6 cellular contexts compared by ENCODE assay signal in the genomic region with DNA sequence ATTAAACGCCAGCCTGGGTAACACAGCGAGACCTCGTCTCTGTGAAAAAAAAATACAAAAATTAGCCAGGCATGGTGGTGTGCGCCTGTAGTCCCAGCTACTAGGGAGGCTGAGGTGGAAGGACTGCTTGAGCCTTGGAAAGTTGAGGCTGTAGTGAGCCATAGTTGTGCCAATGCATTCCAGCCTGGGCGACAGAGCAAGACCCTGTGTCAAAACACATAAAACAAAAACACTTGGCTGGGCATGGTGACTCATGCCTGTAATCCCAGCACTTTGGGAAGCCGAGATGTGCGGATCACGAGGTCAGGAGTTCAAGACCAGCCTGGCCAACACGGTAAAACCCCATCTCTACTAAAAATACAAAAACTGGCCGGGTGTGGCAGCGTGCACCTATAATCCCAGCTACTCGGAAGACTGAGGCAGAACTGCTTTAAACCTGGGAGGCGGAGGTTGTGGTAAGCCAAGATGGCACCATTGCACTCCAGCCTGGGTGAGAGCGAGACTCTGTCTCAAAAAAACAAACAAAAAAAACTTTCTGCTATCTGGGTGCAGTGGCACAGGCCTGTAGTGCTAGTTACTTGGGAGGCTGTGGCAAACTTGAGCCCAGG. TPM values are rescaled to one million over a fixed set of nuclear protein-coding genes. Genes with fewer than 3 reads are reported as not detected.
DNase-seq lines count a peak whose midpoint lies in the region; ATAC-seq and TF ChIP-seq lines count a peak whose summit lies in the region.
"Not testable (repeated sequence)": the region's sequence is repeated elsewhere in the genome, so short reads cannot be mapped to it uniquely, and the experiment has no call there.

No MANE protein-coding gene starts in this region.

- DNase-seq in Caco-2; T-helper 17 cell; central memory CD8-positive, alpha-beta T cell (ENCODE audit: low spot score in 2 of 2); nephron progenitor cell: not testable (repeated sequence)

- not testable (repeated sequence) for H3K4me3 Mint-ChIP-seq in Caco-2 (ENCODE audit: unreplicated experiment); activated naive CD4-positive, alpha-beta T cell treated with anti-CD3 and anti-CD28 coated beads, Interleukin-2, amount 50 U/mL, for 24 hours; central memory CD8-positive, alpha-beta T cell; nephron progenitor cell
- H3K4me3 Mint-ChIP-seq in T-helper 17 cell, result peak overlapping the region; percentile 12

- BruUV-seq in Caco-2 (replicated peaks; lab: Mats Ljungman, UMichigan), result not testable (repeated sequence)

- TF ChIP-seq CTCF in Caco-2 (IDR thresholded peaks at IDR 0.05; ENCODE audit: insufficient read depth in 1 of 2, low read depth in 1 of 2, low read length in 1 of 2, severe bottlenecking in 1 of 2, unreplicated experiment in 1 of 2); HEK293 (tag by site-specific recombination; IDR thresholded peaks at IDR 0.05); nephron progenitor cell (IDR thresholded peaks at IDR 0.05): not testable (repeated sequence)

- H3K36me3 ChIP-seq in Caco-2 (ENCODE audit: control insufficient read depth, insufficient read depth, low read length), result not testable (repeated sequence)
- peaks cover 69 to 77% of the 10 kb centered on the region in 2 experiments for H3K36me3 ChIP-seq in HEK293 (ENCODE audit: control insufficient read depth in 2 of 2, insufficient read depth in 1 of 2, low read length in 2 of 2)

- not testable (repeated sequence) for H3K27me3 Mint-ChIP-seq in Caco-2 (ENCODE audit: insufficient read depth, unreplicated experiment); T-helper 17 cell; activated naive CD4-positive, alpha-beta T cell treated with anti-CD3 and anti-CD28 coated beads, Interleukin-2, amount 50 U/mL, for 24 hours; central memory CD8-positive, alpha-beta T cell; nephron progenitor cell (ENCODE audit: low read depth, poor library complexity)

- H3K27ac Mint-ChIP-seq in Caco-2 (ENCODE audit: unreplicated experiment), result peak overlapping the region; percentile 61
- H3K27ac Mint-ChIP-seq in T-helper 17 cell, result not testable (repeated sequence)
- peak overlapping the region; percentile 51 for H3K27ac Mint-ChIP-seq in activated naive CD4-positive, alpha-beta T cell treated with anti-CD3 and anti-CD28 coated beads, Interleukin-2, amount 50 U/mL, for 24 hours
- peak overlapping the region; percentile 35 for H3K27ac Mint-ChIP-seq in central memory CD8-positive, alpha-beta T cell (ENCODE audit: low read depth)
- H3K27ac Mint-ChIP-seq in nephron progenitor cell, result peak overlapping the region; percentile 57

- ATAC-seq in T-helper 17 cell; central memory CD8-positive, alpha-beta T cell (replicated peaks; ENCODE audit: extremely low read depth, poor library complexity, severe bottlenecking): not testable (repeated sequence)

- H3K9me3 Mint-ChIP-seq in Caco-2 (ENCODE audit: unreplicated experiment); activated naive CD4-positive, alpha-beta T cell treated with anti-CD3 and anti-CD28 coated beads, Interleukin-2, amount 50 U/mL, for 24 hours; central memory CD8-positive, alpha-beta T cell: not testable (repeated sequence)
- H3K9me3 Mint-ChIP-seq in nephron progenitor cell, result peaks cover 22% of the 10 kb centered on the region

- CTCF ChIA-PET in Caco-2 (lab: Charles Lee), result interaction anchor here (0.7 kb wide), 1 partner anchor 764 kb away, joined by 3 read pairs; no protein-coding TSS in a partner anchor
- CTCF ChIA-PET in HEK293 (lab: Yijun Ruan, JAX), result not testable (repeated sequence)

- H3K36me3 Mint-ChIP-seq in Caco-2 (ENCODE audit: insufficient read depth, unreplicated experiment), result peaks cover 91% of the 10 kb centered on the region
- peaks cover 13% of the 10 kb centered on the region for H3K36me3 Mint-ChIP-seq in T-helper 17 cell (ENCODE audit: low read depth)
- peaks cover 30% of the 10 kb centered on the region for H3K36me3 Mint-ChIP-seq in activated naive CD4-positive, alpha-beta T cell treated with anti-CD3 and anti-CD28 coated beads, Interleukin-2, amount 50 U/mL, for 24 hours
- peaks cover 49% of the 10 kb centered on the region for H3K36me3 Mint-ChIP-seq in central memory CD8-positive, alpha-beta T cell (ENCODE audit: insufficient read depth)
- H3K36me3 Mint-ChIP-seq in nephron progenitor cell (ENCODE audit: low read depth), result peaks cover 95% of the 10 kb centered on the region

- H3K4me1 ChIP-seq in Caco-2; HEK293 (ENCODE audit: control insufficient read depth, insufficient read depth, low read length): not testable (repeated sequence)

- not testable (repeated sequence) for H3K4me3 ChIP-seq in Caco-2 (ENCODE audit: low read depth, low read length); HEK293 (ENCODE audit: low read depth, low read length)

- H3K27ac ChIP-seq in HEK293 (ENCODE audit: extremely low read depth, low read depth, low read length), result not testable (repeated sequence)

- POLR2A ChIA-PET in Caco-2 (lab: Charles Lee) (interaction anchor here (1.3 kb wide), 1 partner anchor 12 kb away, joined by 9 read pairs; no protein-coding TSS in a partner anchor), HEK293 (lab: Yijun Ruan, JAX) (interaction anchor here (0.6 to 2.1 kb wide), 3 partner anchors 12 to 479 kb away, joined by 3 to 9 read pairs (median 5); partner anchors contain the start of gene FAM161A)

- intact Hi-C loops in Caco-2 (cut with micrococcal nuclease; ENCODE audit: unreplicated experiment), result not testable (repeated sequence)

- H3K9me3 ChIP-seq in Caco-2; HEK293 (ENCODE audit: control insufficient read depth, insufficient read depth, low read depth, low read length); T-helper 17 cell (ENCODE audit: control insufficient read depth, low read length, poor library complexity, severe bottlenecking): not testable (repeated sequence)

- not testable (repeated sequence) for H3K27me3 ChIP-seq in Caco-2 (replicated peaks; ENCODE audit: control insufficient read depth, insufficient read depth, low read length)

- H3K4me1 Mint-ChIP-seq in Caco-2 (ENCODE audit: low read depth, unreplicated experiment); T-helper 17 cell; activated naive CD4-positive, alpha-beta T cell treated with anti-CD3 and anti-CD28 coated beads, Interleukin-2, amount 50 U/mL, for 24 hours; central memory CD8-positive, alpha-beta T cell; nephron progenitor cell: not testable (repeated sequence)

TF ChIP-seq in HEK293, 187 proteins besides CTCF, POLR2A, EP300 and RAD21:
- TF ChIP-seq ZNF600 (tag by site-specific recombination; IDR thresholded peaks at IDR 0.05), result peak; percentile 71; the same call in 1 of the 2 replicates

RNA-seq across cellular contexts. Expression of gene FAM161A, which starts 12.7 kb away (rescaled TPM):
- 9.1 and 9.8 TPM in 2 replicates for total RNA-seq in Caco-2 (2022)
- 1 to 10 TPM; 1.5 to 2.1 TPM for total RNA-seq in T-helper 17 cell

RNA-seq across cellular contexts. Expression of gene CCT4, which starts 21.9 kb away (rescaled TPM):
- 306 and 307 TPM in 2 replicates for total RNA-seq in Caco-2 (2022)
- total RNA-seq in T-helper 17 cell, result 10 to 100 TPM; 82.7 to 96.6 TPM

RNA-seq across cellular contexts. Expression of gene COMMD1, which starts 38.9 kb away (rescaled TPM):
- total RNA-seq in Caco-2 (2022) (50.0 and 56.7 TPM in 2 replicates), T-helper 17 cell (10 to 100 TPM; 21.5 to 23.8 TPM)
